In the genomic region with DNA sequence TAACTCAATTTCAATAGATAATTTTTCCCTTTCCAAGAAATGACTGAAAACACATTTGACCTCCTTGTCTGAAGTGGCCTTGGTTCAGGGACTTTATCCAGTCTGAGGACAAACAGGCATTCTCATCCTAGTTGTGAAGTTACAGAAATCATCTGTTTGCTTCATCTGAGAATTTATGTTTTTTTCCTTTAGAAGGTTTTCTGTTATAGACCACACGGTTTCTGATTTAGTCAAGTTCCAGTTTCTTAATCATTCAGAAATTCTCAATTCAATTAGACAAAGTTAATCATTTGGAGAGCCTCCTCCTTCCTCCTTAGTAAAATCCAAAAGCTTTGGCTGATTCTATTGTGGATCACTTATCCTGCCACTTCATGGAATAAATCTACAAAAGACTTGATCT, we compare ENCODE assay signal across 13 cellular contexts.
A peak's percentile ranks its signal among the peaks of the same experiment; 100 is the strongest.
DNase-seq lines count a peak whose midpoint lies in the region; ATAC-seq and TF ChIP-seq lines count a peak whose summit lies in the region.
"Had no signal": no experiment of that assay in that cellular context is flagged by ENCODE, and none has a peak within 500 bp of the region (broad histone marks: within the 10 kb centered on the region; RNA-seq: fewer than 3 reads in every experiment).

No MANE protein-coding gene starts in this region.

- no peak for DNase-seq in activated CD4-positive, alpha-beta T cell treated with anti-CD3 and anti-CD28 coated beads, Interleukin-2, amount 10 ng/mL, durations not matched to agents 7 days and 5 days
- DNase-seq in activated CD4-positive, alpha-beta T cell treated with anti-CD3 and anti-CD28 coated beads, Interleukin-2, amount 50 U/mL, for 4 hours, result no peak
- no peak for DNase-seq in nephron progenitor cell
- DNase-seq: activated B cell treated with CpG ODN at 0.5 μM for 24 hours, cerebellar nuclear complex, glutamatergic neuron, SK-N-SH had no signal

- peaks cover 14% of the 10 kb centered on the region for H3K9me3 Mint-ChIP-seq in activated CD4-positive, alpha-beta T cell treated with anti-CD3 and anti-CD28 coated beads, Interleukin-2, amount 10 ng/mL, durations not matched to agents 7 days and 5 days
- peaks cover 7% of the 10 kb centered on the region for H3K9me3 Mint-ChIP-seq in activated naive CD8-positive, alpha-beta T cell (ENCODE audit: low read depth)
- no peaks in the 10 kb centered on the region for H3K9me3 Mint-ChIP-seq in nephron progenitor cell
- H3K9me3 Mint-ChIP-seq: type B pancreatic cell had no signal

- TF ChIP-seq CTCF in nephron progenitor cell (IDR thresholded peaks at IDR 0.05), result no peak

- CTCF ChIA-PET in activated CD4-positive, alpha-beta T cell treated with anti-CD3 and anti-CD28 coated beads, Interleukin-2, amount 10 ng/mL, durations not matched to agents 7 days and 5 days (lab: Charles Lee), result interaction anchor here (1.0 to 2.2 kb wide), 3 partner anchors 10 to 17 kb away, joined by 3 to 5 read pairs (median 3); no protein-coding TSS in a partner anchor

- H3K27ac Mint-ChIP-seq in activated CD4-positive, alpha-beta T cell treated with anti-CD3 and anti-CD28 coated beads, Interleukin-2, amount 10 ng/mL, durations not matched to agents 7 days and 5 days, result peak overlapping the region; percentile 46
- peak overlapping the region; percentile 90 for H3K27ac Mint-ChIP-seq in activated naive CD8-positive, alpha-beta T cell
- H3K27ac Mint-ChIP-seq in nephron progenitor cell, result no peak overlapping the region
- H3K27ac Mint-ChIP-seq: activated B cell treated with CpG ODN at 0.5 μM for 24 hours, type B pancreatic cell had no signal

- no peaks in the 10 kb centered on the region for H3K27me3 Mint-ChIP-seq in activated CD4-positive, alpha-beta T cell treated with anti-CD3 and anti-CD28 coated beads, Interleukin-2, amount 10 ng/mL, durations not matched to agents 7 days and 5 days
- no peaks in the 10 kb centered on the region for H3K27me3 Mint-ChIP-seq in activated naive CD8-positive, alpha-beta T cell
- H3K27me3 Mint-ChIP-seq in nephron progenitor cell (ENCODE audit: low read depth, poor library complexity), result peaks cover 7% of the 10 kb centered on the region
- H3K27me3 Mint-ChIP-seq: type B pancreatic cell had no signal

- peaks cover 61% of the 10 kb centered on the region for H3K4me1 Mint-ChIP-seq in activated CD4-positive, alpha-beta T cell treated with anti-CD3 and anti-CD28 coated beads, Interleukin-2, amount 10 ng/mL, durations not matched to agents 7 days and 5 days
- peaks cover 61% of the 10 kb centered on the region for H3K4me1 Mint-ChIP-seq in activated naive CD8-positive, alpha-beta T cell (ENCODE audit: low read depth)
- no peaks in the 10 kb centered on the region for H3K4me1 Mint-ChIP-seq in nephron progenitor cell
- H3K4me1 Mint-ChIP-seq: activated B cell treated with CpG ODN at 0.5 μM for 24 hours had no signal

- ATAC-seq in GM21390 (IDR thresholded peaks at IDR 0.05; ENCODE audit: unreplicated experiment), result peak; percentile 59
- peak; percentile 51 for ATAC-seq in HG03135 (IDR thresholded peaks at IDR 0.05; ENCODE audit: unreplicated experiment)
- no peak for ATAC-seq in GM18519 (IDR thresholded peaks at IDR 0.05; ENCODE audit: low FRiP score, unreplicated experiment)
- no peak for ATAC-seq in GM21528 (IDR thresholded peaks at IDR 0.05; ENCODE audit: low FRiP score, unreplicated experiment)

- POLR2A ChIA-PET in activated CD4-positive, alpha-beta T cell treated with anti-CD3 and anti-CD28 coated beads, Interleukin-2, amount 10 ng/mL, durations not matched to agents 7 days and 5 days (lab: Charles Lee), result no interaction called here

- H3K36me3 Mint-ChIP-seq in activated CD4-positive, alpha-beta T cell treated with anti-CD3 and anti-CD28 coated beads, Interleukin-2, amount 10 ng/mL, durations not matched to agents 7 days and 5 days (ENCODE audit: low read depth), result peaks cover 11% of the 10 kb centered on the region
- H3K36me3 Mint-ChIP-seq in activated naive CD8-positive, alpha-beta T cell, result peaks cover 7% of the 10 kb centered on the region
- no peaks in the 10 kb centered on the region for H3K36me3 Mint-ChIP-seq in nephron progenitor cell (ENCODE audit: low read depth)
- H3K36me3 Mint-ChIP-seq: type B pancreatic cell had no signal

- H3K4me3 Mint-ChIP-seq in activated CD4-positive, alpha-beta T cell treated with anti-CD3 and anti-CD28 coated beads, Interleukin-2, amount 10 ng/mL, durations not matched to agents 7 days and 5 days, result no peak overlapping the region
- H3K4me3 Mint-ChIP-seq in activated naive CD8-positive, alpha-beta T cell, result peak overlapping the region; percentile 44
- H3K4me3 Mint-ChIP-seq in nephron progenitor cell, result no peak overlapping the region
- H3K4me3 Mint-ChIP-seq: activated B cell treated with CpG ODN at 0.5 μM for 24 hours, type B pancreatic cell had no signal

Comparison
In these comparisons a context has a peak if more than half of its experiments do, and no peak if none do; other contexts are left out.
1. ATAC-seq: peak in GM21390 (single experiment) and HG03135 (single experiment); none in GM18519 (single experiment) and GM21528 (single experiment).